ENCODE assay signal across 14 cellular contexts in genomic region chr2:61288070-61288841, GRCh38.
A peak's percentile ranks its signal among the peaks of the same experiment; 100 is the strongest.
DNase-seq lines count a peak whose midpoint lies in the region; ATAC-seq and TF ChIP-seq lines count a peak whose summit lies in the region.
"Had no signal": no experiment of that assay in that cellular context is flagged by ENCODE, and none has a peak within 500 bp of the region (broad histone marks: within the 10 kb centered on the region; RNA-seq: fewer than 3 reads in every experiment).

No MANE protein-coding gene starts in this region.

- H3K27me3 Mint-ChIP-seq in T-cell = no peaks in the 10 kb centered on the region

- peaks cover 0 to 11% (median 8%) of the 10 kb centered on the region in 3 donors for H3K4me1 Mint-ChIP-seq in T-cell
- H3K4me1 Mint-ChIP-seq: neural progenitor cell had no signal

- CTCF ChIA-PET in T-cell (lab: Charles Lee) = no interaction called here

- H3K9ac ChIP-seq in colonic mucosa (ENCODE audit: low read depth in 2 of 2, low read length in 2 of 2) = no peak overlapping the region
- H3K9ac ChIP-seq: neural progenitor cell had no signal

- peaks cover 39% of the 10 kb centered on the region for H3K36me3 Mint-ChIP-seq in T-cell

- H3K36me3 ChIP-seq in colonic mucosa (no peaks in the 10 kb centered on the region), neutrophil (peaks cover 32% of the 10 kb centered on the region)

- intact Hi-C loops in colonic mucosa (cut with DNase I) = no loop called here

- no peak overlapping the region for H3K4me3 Mint-ChIP-seq in T-cell
- H3K4me3 Mint-ChIP-seq: neural progenitor cell had no signal

- H3K9me3 ChIP-seq in colonic mucosa = no peaks in the 10 kb centered on the region
- H3K9me3 ChIP-seq in neutrophil = no peaks in the 10 kb centered on the region

- DNase-seq in SIG-M5 treated with dmso at 0.1 percent for 504 hours (lab: John Stamatoyannopoulos, UW; ENCODE audit: unreplicated experiment) (peak; percentile 3), SIG-M5 (lab: John Stamatoyannopoulos, UW) (no peak), NB4 (ENCODE audit: low read depth) (peak; percentile 74), colonic mucosa (peak; percentile 36), T-cell (no peak), HCEC 1CT (no peak)
- DNase-seq: 8988T, anterior cingulate cortex, NCI-H2171 treated with DMSO at 0.1 percent for 48 hours, T-helper 9 cell had no signal

- H3K27me3 ChIP-seq in colonic mucosa = no peaks in the 10 kb centered on the region
- H3K27me3 ChIP-seq in neutrophil = no peaks in the 10 kb centered on the region
- H3K27me3 ChIP-seq: neural progenitor cell had no signal

- TF ChIP-seq CTCF in NB4 (IDR thresholded peaks at IDR 0.05; ENCODE audit: low read depth, low read length) = no peak
- TF ChIP-seq CTCF in colonic mucosa (IDR thresholded peaks at IDR 0.05) = no peak
- TF ChIP-seq CTCF in neutrophil (IDR thresholded peaks at IDR 0.05) = no peak

- H3K4me3 ChIP-seq in NB4 (ENCODE audit: low read depth, low read length) = no peak overlapping the region
- no peak overlapping the region for H3K4me3 ChIP-seq in colonic mucosa
- no peak overlapping the region for H3K4me3 ChIP-seq in neutrophil (ENCODE audit: low read depth in 1 of 2, low read length in 1 of 2)
- H3K4me3 ChIP-seq: neural progenitor cell, skin epidermis had no signal

- H3K27ac Mint-ChIP-seq in T-cell = no peak overlapping the region
- H3K27ac Mint-ChIP-seq: neural progenitor cell had no signal

- H3K27ac ChIP-seq in colonic mucosa (peak overlapping the region; percentile 48), neutrophil (peak overlapping the region; percentile 5)
- H3K27ac ChIP-seq: neural progenitor cell had no signal

- H3K4me1 ChIP-seq in colonic mucosa (no peaks in the 10 kb centered on the region), neutrophil (ENCODE audit: control insufficient read depth in 1 of 2, insufficient read depth in 1 of 2, low read depth in 1 of 2, low read length in 1 of 2) (no peaks in the 10 kb centered on the region)
- H3K4me1 ChIP-seq: neural progenitor cell had no signal

- POLR2A ChIA-PET in T-cell (lab: Charles Lee) = no interaction called here

- TF ChIP-seq POLR2A in NB4 (IDR thresholded peaks at IDR 0.05; ENCODE audit: extremely low read depth, insufficient read length) = no peak

- no peaks in the 10 kb centered on the region for H3K9me3 Mint-ChIP-seq in T-cell
- H3K9me3 Mint-ChIP-seq: neural progenitor cell had no signal

- ATAC-seq in GM19351 (IDR thresholded peaks at IDR 0.05; ENCODE audit: unreplicated experiment) (no peak), T-cell (replicated peaks in 1 of 4) (no peak)

Comparison
In these comparisons a context has a peak if more than half of its experiments do, and no peak if none do; other contexts are left out.
1. DNase-seq: peak in SIG-M5 treated with dmso at 0.1 percent for 504 hours (single experiment), NB4 (single experiment) and colonic mucosa (single experiment); none in SIG-M5 (single experiment), T-cell (0 of 34) and HCEC 1CT (single experiment).